22 cellular contexts compared by ENCODE assay signal in the genomic region with DNA sequence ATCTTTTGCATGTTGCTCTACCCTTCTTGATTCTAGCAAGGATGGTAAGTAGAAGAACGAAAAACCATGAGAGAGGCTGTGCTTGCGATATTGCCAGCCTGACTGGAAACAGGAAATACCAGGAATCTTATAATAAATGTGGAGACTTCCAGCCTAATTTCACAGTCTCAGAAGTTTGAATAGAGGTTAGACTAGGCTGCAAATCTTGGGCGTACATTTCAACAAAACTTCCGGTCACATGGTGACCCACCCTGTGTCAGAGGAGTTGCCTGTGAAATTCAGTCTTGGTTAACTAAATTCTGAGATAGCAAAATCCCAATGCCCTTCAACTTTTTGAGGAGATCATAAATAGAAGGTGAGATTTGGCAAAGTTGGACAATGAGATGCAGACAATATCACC.
DNase-seq lines count a peak whose midpoint lies in the region; ATAC-seq, FAIRE-seq and TF ChIP-seq lines count a peak whose summit lies in the region.
"Had no signal": no experiment of that assay in that cellular context is flagged by ENCODE, and none has a peak within 500 bp of the region (broad histone marks: within the 10 kb centered on the region; RNA-seq: fewer than 3 reads in every experiment).

No MANE protein-coding gene starts in this region.

- 86% methylated on average over 4 of the region's 4 CpGs for WGBS in A549 (ENCODE audit: missing lambda C conversion rate)

- TF ChIP-seq RAD21 in A549 (conservative IDR thresholded peaks at IDR 0.05 in 1 of 2, IDR thresholded peaks at IDR 0.05 in 1 of 2) = no peak

- CTCF ChIA-PET in A549 (lab: Yijun Ruan, JAX) = interaction anchor here (1.0 kb wide), 1 partner anchor 9 kb away, joined by 3 read pairs; no protein-coding TSS in a partner anchor

- H3K4me1 ChIP-seq in A549 = peaks cover 9% of the 10 kb centered on the region
- H3K4me1 ChIP-seq: BLaER1 had no signal

- no peak for DNase-seq in A549 (ENCODE audit: low read depth in 1 of 2, low spot score in 1 of 2)
- DNase-seq in SK-N-MC (ENCODE audit: low read depth, low spot score) = peak; percentile 24
- peak; percentile 30 for DNase-seq in fibroblast of the aortic adventitia (ENCODE audit: low read depth)
- peak; percentile 53 for DNase-seq in pulmonary artery endothelial cell (ENCODE audit: low read depth, low spot score)
- DNase-seq: CD4-positive, alpha-beta T cell; DND-41; Karpas-422; MV-4-11; NCI-H1105 treated with DMSO at 0.1 percent for 48 hours; NCI-H2029 treated with DMSO at 0.1 percent for 48 hours; NCI-H226; NCI-H510A treated with DMSO at 0.1 percent for 48 hours; NCI-H748 treated with DMSO at 0.1 percent for 48 hours had no signal

- peak; percentile 61 for FAIRE-seq in A549 (lab: Jason Lieb, UNC)
- FAIRE-seq: GM12891, GM18507, H1 had no signal

- no peak for TF ChIP-seq CTCF in A549 (IDR thresholded peaks at IDR 0.05)
- TF ChIP-seq CTCF in fibroblast of the aortic adventitia (IDR thresholded peaks at IDR 0.05; ENCODE audit: insufficient read depth, low read length) = no peak

- no peak overlapping the region for H3K27ac ChIP-seq in A549
- H3K27ac ChIP-seq in SK-N-MC = no peak overlapping the region
- H3K27ac ChIP-seq: BLaER1, RWPE1 had no signal

- POLR2A ChIA-PET in A549 (lab: Yijun Ruan, JAX) = no interaction called here

- no peak for TF ChIP-seq POLR2A in A549 (IDR thresholded peaks at IDR 0.05; ENCODE audit: low read length)

- ATAC-seq in A549 (no peak), GM21717 (IDR thresholded peaks at IDR 0.05; ENCODE audit: unreplicated experiment) (no peak), HG02798 (IDR thresholded peaks at IDR 0.05; ENCODE audit: poor library complexity, unreplicated experiment) (no peak), GM21529 (IDR thresholded peaks at IDR 0.05; ENCODE audit: unreplicated experiment) (no peak)
- ATAC-seq: HCT116 had no signal

- no peak overlapping the region for H3K9ac ChIP-seq in SK-N-MC (ENCODE audit: insufficient read length)
- H3K9ac ChIP-seq: BLaER1 had no signal

- no peaks in the 10 kb centered on the region for H3K36me3 ChIP-seq in SK-N-MC (ENCODE audit: insufficient read depth, low read length)
- H3K36me3 ChIP-seq: BLaER1 had no signal

- no peak overlapping the region for H3K4me3 ChIP-seq in A549
- no peak overlapping the region for H3K4me3 ChIP-seq in SK-N-MC
- no peak overlapping the region for H3K4me3 ChIP-seq in fibroblast of the aortic adventitia (ENCODE audit: low read depth, low read length)
- H3K4me3 ChIP-seq: BLaER1 had no signal

- H3K9me3 ChIP-seq in A549 (no peaks in the 10 kb centered on the region), SK-N-MC (ENCODE audit: low read depth, low read length) (no peaks in the 10 kb centered on the region)
- H3K9me3 ChIP-seq: BLaER1 had no signal

- TF ChIP-seq EP300 in A549 (IDR thresholded peaks at IDR 0.05) = no peak

- H3K4me2 ChIP-seq in A549 = no peak overlapping the region
- H3K4me2 ChIP-seq: BLaER1 had no signal

TF ChIP-seq in A549, 52 proteins besides CTCF, POLR2A, EP300 and RAD21:
- TF ChIP-seq KDM5A (IDR thresholded peaks at IDR 0.05) (no peak), BHLHE40 (IDR thresholded peaks at IDR 0.05; ENCODE audit: low read depth, low read length) (no peak), SREBF2 (IDR thresholded peaks at IDR 0.05) (no peak), HDAC2 (IDR thresholded peaks at IDR 0.05) (no peak), SMC3 (IDR thresholded peaks at IDR 0.05) (no peak), MYC (IDR thresholded peaks at IDR 0.05; ENCODE audit: borderline replicate concordance, low read length) (no peak)
- TF ChIP-seq, protein P1, sequence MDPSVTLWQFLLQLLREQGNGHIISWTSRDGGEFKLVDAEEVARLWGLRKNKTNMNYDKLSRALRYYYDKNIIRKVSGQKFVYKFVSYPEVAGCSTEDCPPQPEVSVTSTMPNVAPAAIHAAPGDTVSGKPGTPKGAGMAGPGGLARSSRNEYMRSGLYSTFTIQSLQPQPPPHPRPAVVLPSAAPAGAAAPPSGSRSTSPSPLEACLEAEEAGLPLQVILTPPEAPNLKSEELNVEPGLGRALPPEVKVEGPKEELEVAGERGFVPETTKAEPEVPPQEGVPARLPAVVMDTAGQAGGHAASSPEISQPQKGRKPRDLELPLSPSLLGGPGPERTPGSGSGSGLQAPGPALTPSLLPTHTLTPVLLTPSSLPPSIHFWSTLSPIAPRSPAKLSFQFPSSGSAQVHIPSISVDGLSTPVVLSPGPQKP (IDR thresholded peaks at IDR 0.05; ENCODE audit: low read depth, low read length) = no peak

Comparison
In these comparisons a context has a peak if more than half of its experiments do, and no peak if none do; other contexts are left out.
1. DNase-seq: peak in SK-N-MC (single experiment), fibroblast of the aortic adventitia (single experiment) and pulmonary artery endothelial cell (single experiment); none in A549 (0 of 2).